Comparison of ENCODE assay signal across 30 cellular contexts in the genomic region with DNA sequence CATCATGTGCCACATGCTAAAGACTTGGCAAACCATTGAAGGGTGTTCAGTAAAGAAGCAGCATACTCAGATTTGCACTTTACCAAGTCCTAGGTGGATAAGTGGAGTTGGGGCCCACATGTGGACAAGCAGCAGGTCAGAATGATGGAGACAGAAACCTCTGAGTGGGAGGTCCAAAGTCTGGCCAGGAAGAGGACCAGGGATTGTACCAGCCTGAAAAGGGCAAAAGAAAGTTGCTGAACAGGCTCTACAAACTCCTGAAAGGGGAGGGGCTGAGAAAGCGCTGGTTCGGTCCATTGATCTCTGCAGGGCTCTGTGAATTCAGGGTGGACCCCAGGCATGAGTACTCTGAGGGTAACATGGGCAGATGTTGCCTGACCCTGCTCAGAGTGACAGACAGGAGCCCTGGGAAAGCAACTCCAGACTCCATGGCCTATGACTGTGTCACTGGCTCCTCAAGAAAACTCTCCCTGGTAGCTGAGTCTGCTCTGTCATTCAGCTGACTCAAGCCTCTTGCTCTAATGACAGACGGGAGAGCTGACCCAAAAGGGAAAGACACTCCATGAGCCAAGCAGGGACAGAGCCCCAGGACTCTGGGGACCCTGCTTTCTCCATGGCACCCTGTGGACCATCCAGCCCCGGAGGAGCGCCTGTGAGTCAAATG.
DNase-seq lines count a peak whose midpoint lies in the region; ATAC-seq, FAIRE-seq and TF ChIP-seq lines count a peak whose summit lies in the region.
"Had no signal": no experiment of that assay in that cellular context is flagged by ENCODE, and none has a peak within 500 bp of the region (broad histone marks: within the 10 kb centered on the region; RNA-seq: fewer than 3 reads in every experiment).

No MANE protein-coding gene starts in this region.

- ATAC-seq in K562, result peak; percentile 25; the same call in 1 of the 3 replicates
- ATAC-seq: activated CD4-positive, CD25-positive, alpha-beta regulatory T cell treated with anti-CD3 and anti-CD28 coated beads, Interleukin-2, amount 50 U/mL, for 24 hours; PC-3; SK-N-SH treated with all-trans-retinoic acid at 6 μM for 48 hours had no signal

- peaks cover 9% of the 10 kb centered on the region for H3K4me1 Mint-ChIP-seq in MCF 10A (ENCODE audit: insufficient read depth, unreplicated experiment)

- no peak overlapping the region for H3K27ac ChIP-seq in mammary epithelial cell (ENCODE audit: insufficient read depth, low read depth, low read length)
- no peak overlapping the region for H3K27ac ChIP-seq in K562 (ENCODE audit: extremely low read depth, low read depth, low read length)
- no peak overlapping the region for H3K27ac ChIP-seq in thyroid gland
- no peak overlapping the region for H3K27ac ChIP-seq in A673 (ENCODE audit: low read depth, low read length, poor library complexity, severe bottlenecking)
- H3K27ac ChIP-seq: suprapubic skin had no signal

- BruUV-seq in mammary epithelial cell (replicated peaks; lab: Mats Ljungman, UMichigan) (no TSS peak), MCF 10A (replicated peaks; lab: Mats Ljungman, UMichigan) (no TSS peak), K562 (replicated peaks; lab: Mats Ljungman, UMichigan) (no TSS peak), A673 (replicated peaks; lab: Mats Ljungman, UMichigan) (no TSS peak)

- H3K9ac ChIP-seq in mammary epithelial cell (ENCODE audit: insufficient read depth, low read length) (no peak overlapping the region), K562 (ENCODE audit: insufficient read depth in 1 of 2, low read depth in 2 of 2, low read length in 2 of 2) (no peak overlapping the region)

- H3K27me3 Mint-ChIP-seq in MCF 10A (ENCODE audit: insufficient read depth, unreplicated experiment), result no peaks in the 10 kb centered on the region
- H3K27me3 Mint-ChIP-seq: brain; CD4-positive, alpha-beta T cell had no signal

- no peaks in the 10 kb centered on the region for H3K27me3 ChIP-seq in mammary epithelial cell (ENCODE audit: insufficient read depth, low read length)
- H3K27me3 ChIP-seq in K562 (ENCODE audit: control insufficient read depth in 2 of 2, insufficient read depth in 2 of 2, low read length in 2 of 2), result no peaks in the 10 kb centered on the region
- no peaks in the 10 kb centered on the region for H3K27me3 ChIP-seq in thyroid gland
- H3K27me3 ChIP-seq in A673 (replicated peaks; ENCODE audit: insufficient read depth, low read depth, low read length, poor library complexity), result no peaks in the 10 kb centered on the region

- H3K36me3 Mint-ChIP-seq in MCF 10A (ENCODE audit: insufficient read depth, unreplicated experiment), result no peaks in the 10 kb centered on the region
- H3K36me3 Mint-ChIP-seq: brain had no signal

- WGBS in mammary epithelial cell (ENCODE audit: low coverage, missing lambda C conversion rate), result 80% methylated on average over 3 of the region's 5 CpGs
- WGBS in K562 (ENCODE audit: insufficient coverage, low coverage, missing lambda C conversion rate), result 66% methylated on average over 5 of the region's 5 CpGs
- 60 to 69% methylated on average over 4 to 5 of the region's 5 CpGs for WGBS in thyroid gland, 2 donors

- intact Hi-C loops in mammary epithelial cell (cut with micrococcal nuclease), result no loop called here
- intact Hi-C loops in MCF 10A (cut with micrococcal nuclease), result no loop called here
- intact Hi-C loops in K562 (cut with micrococcal nuclease), result no loop called here
- intact Hi-C loops in thyroid gland (cut with DNase I), result no loop called here
- intact Hi-C loops in A673 (cut with micrococcal nuclease; ENCODE audit: unreplicated experiment), result no loop called here

- in situ Hi-C loops in mammary epithelial cell (cut with MboI; ENCODE audit: low sequenced_read_pairs in 2 of 2), result no loop called here
- in situ Hi-C loops in K562 (cut with MboI), result no loop called here

- dilution Hi-C loops in mammary epithelial cell (cut with HindIII; ENCODE audit: low sequenced_read_pairs), result no loop called here

- H3K9me1 ChIP-seq in K562 (ENCODE audit: control insufficient read depth, insufficient read depth, low read length), result no peaks in the 10 kb centered on the region

- TF ChIP-seq POLR2A in K562 (conservative IDR thresholded peaks at IDR 0.05) (no peak), thyroid gland (IDR thresholded peaks at IDR 0.05) (no peak)

- H3K4me3 ChIP-seq in mammary epithelial cell (replicated peaks in 1 of 3; ENCODE audit: insufficient read depth in 1 of 3, low read depth in 2 of 3, low read length in 3 of 3), result no peak overlapping the region
- H3K4me3 ChIP-seq in K562, result no peak overlapping the region
- no peak overlapping the region for H3K4me3 ChIP-seq in thyroid gland (replicated peaks in 1 of 3)
- no peak overlapping the region for H3K4me3 ChIP-seq in A673 (ENCODE audit: low read depth, low read length, poor library complexity, severe bottlenecking)
- H3K4me3 ChIP-seq: suprapubic skin had no signal

- DNase-seq in mammary epithelial cell (peak; percentile 3), MCF 10A (ENCODE audit: unreplicated experiment) (no peak), K562 (ENCODE audit: extremely low read depth in 1 of 4, low spot score in 3 of 4) (no peak), mucosa of gallbladder (ENCODE audit: low spot score) (peak; percentile 46), thyroid gland (peak; percentile 42 to 46), A673 (ENCODE audit: low spot score) (no peak), anterior cingulate cortex (lab: John Stamatoyannopoulos, UW) (no peak)
- no peak for DNase-seq in activated CD8-positive, alpha-beta memory T cell treated with anti-CD3 and anti-CD28 coated beads, Interleukin-2, amount 50 U/mL, for 48 hours
- DNase-seq: activated CD4-positive, alpha-beta T cell treated with anti-CD3 and anti-CD28 coated beads, Interleukin-2, amount 50 U/mL, for 48 hours; activated CD8-positive, alpha-beta memory T cell treated with anti-CD3 and anti-CD28 coated beads, Interleukin-2, amount 50 U/mL, for 4 hours; activated naive CD4-positive, alpha-beta T cell treated with anti-CD3 and anti-CD28 coated beads for 36 hours; CD4-positive, alpha-beta T cell; hypothalamus; NCI-H1436 treated with DMSO at 0.1 percent for 48 hours; NCI-H2081 treated with DMSO at 0.1 percent for 48 hours; NCI-H2227 treated with DMSO at 0.1 percent for 48 hours; NCI-H526; NK-92 treated with Interleukin-12 subunit alpha and Interleukin-12 subunit beta, amount 100 ng/mL, for 24 hours; PC-3; Right ventricle myocardium superior; stimulated activated naive CD4-positive, alpha-beta T cell had no signal

- H3K36me3 ChIP-seq in mammary epithelial cell (ENCODE audit: insufficient read depth, low read length) (no peaks in the 10 kb centered on the region), K562 (ENCODE audit: control insufficient read depth, insufficient read depth, low read length) (no peaks in the 10 kb centered on the region), thyroid gland (no peaks in the 10 kb centered on the region), A673 (ENCODE audit: insufficient read depth, low read length, poor library complexity, severe bottlenecking) (no peaks in the 10 kb centered on the region)
- H3K36me3 ChIP-seq: suprapubic skin had no signal

- H3K4me3 Mint-ChIP-seq in MCF 10A (ENCODE audit: unreplicated experiment), result no peak overlapping the region
- H3K4me3 Mint-ChIP-seq: activated naive CD4-positive, alpha-beta T cell treated with anti-CD3 and anti-CD28 coated beads for 36 hours; activated T-helper 1 cell treated with anti-CD3 and anti-CD28 coated beads, Interleukin-12 subunit alpha, Interleukin-12 subunit beta, Interleukin-2, Interleukin-4 antibody, amounts not matched to agents 30 ng/mL and 10 ng/mL and 1 ng/mL, durations not matched to agents 14 hours and 24 hours and 36 hours; brain; CD4-positive, alpha-beta T cell; T-helper 1 cell treated with Interleukin-12 subunit alpha and Interleukin-12 subunit beta and Interleukin-4 antibody, amounts not matched to agents 30 μg/mL and 1 μg/mL, for 36 hours had no signal

- no peak overlapping the region for H2AFZ ChIP-seq in mammary epithelial cell (ENCODE audit: low read depth, low read length)
- H2AFZ ChIP-seq in K562 (ENCODE audit: low read depth, low read length), result no peak overlapping the region

- H3K9me3 ChIP-seq in mammary epithelial cell (replicated peaks; ENCODE audit: insufficient read depth, low read length) (no peaks in the 10 kb centered on the region), K562 (replicated peaks; ENCODE audit: control insufficient read depth, insufficient read depth, low read depth, low read length) (no peaks in the 10 kb centered on the region), thyroid gland (no peaks in the 10 kb centered on the region), A673 (ENCODE audit: low read depth, low read length, poor library complexity, severe bottlenecking) (no peaks in the 10 kb centered on the region)
- H3K9me3 ChIP-seq: suprapubic skin had no signal

- H3K27ac Mint-ChIP-seq in MCF 10A (ENCODE audit: low read depth, unreplicated experiment), result no peak overlapping the region
- H3K27ac Mint-ChIP-seq: activated naive CD4-positive, alpha-beta T cell treated with anti-CD3 and anti-CD28 coated beads for 36 hours; activated T-helper 1 cell treated with anti-CD3 and anti-CD28 coated beads, Interleukin-12 subunit alpha, Interleukin-12 subunit beta, Interleukin-2, Interleukin-4 antibody, amounts not matched to agents 30 ng/mL and 10 ng/mL and 1 ng/mL, durations not matched to agents 14 hours and 24 hours and 36 hours; brain; CD4-positive, alpha-beta T cell; T-helper 1 cell treated with Interleukin-12 subunit alpha and Interleukin-12 subunit beta and Interleukin-4 antibody, amounts not matched to agents 30 μg/mL and 1 μg/mL, for 36 hours had no signal

- no peaks in the 10 kb centered on the region for H3K9me3 Mint-ChIP-seq in MCF 10A (ENCODE audit: unreplicated experiment)
- H3K9me3 Mint-ChIP-seq: activated naive CD4-positive, alpha-beta T cell treated with anti-CD3 and anti-CD28 coated beads for 36 hours; activated T-helper 1 cell treated with anti-CD3 and anti-CD28 coated beads, Interleukin-12 subunit alpha, Interleukin-12 subunit beta, Interleukin-2, Interleukin-4 antibody, amounts not matched to agents 30 ng/mL and 10 ng/mL and 1 ng/mL, durations not matched to agents 14 hours and 24 hours and 36 hours; T-helper 1 cell treated with Interleukin-12 subunit alpha and Interleukin-12 subunit beta and Interleukin-4 antibody, amounts not matched to agents 30 μg/mL and 1 μg/mL, for 36 hours had no signal

- TF ChIP-seq CTCF in mammary epithelial cell (conservative IDR thresholded peaks at IDR 0.05 in 1 of 2, IDR thresholded peaks at IDR 0.05 in 1 of 2; ENCODE audit: extremely low read depth in 1 of 2, insufficient read depth in 1 of 2, low read depth in 1 of 2, low read length in 2 of 2), result no peak
- TF ChIP-seq CTCF in MCF 10A (IDR thresholded peaks at IDR 0.05; ENCODE audit: unreplicated experiment), result no peak
- no peak for TF ChIP-seq CTCF in K562 (IDR thresholded peaks at IDR 0.05 in 2 of 3, conservative IDR thresholded peaks at IDR 0.05 in 1 of 3; ENCODE audit: insufficient read depth in 2 of 3, low read depth in 1 of 3, low read length in 3 of 3)
- TF ChIP-seq CTCF in thyroid gland (IDR thresholded peaks at IDR 0.05), result no peak
- TF ChIP-seq CTCF in A673 (conservative IDR thresholded peaks at IDR 0.05; ENCODE audit: low read depth, low read length), result no peak

- no peak overlapping the region for H3K4me2 ChIP-seq in mammary epithelial cell (ENCODE audit: insufficient read depth, low read depth, low read length)
- no peak overlapping the region for H3K4me2 ChIP-seq in K562 (ENCODE audit: insufficient read depth, low read length)

- POLR2A ChIA-PET in MCF 10A (lab: Yijun Ruan, JAX), result no interaction called here
- POLR2A ChIA-PET in K562 (lab: Yijun Ruan, JAX), result interaction anchor here (0.6 to 1.0 kb wide), 2 partner anchors 10 to 1959 kb away, joined by 3 read pairs; no protein-coding TSS in a partner anchor
- POLR2A ChIA-PET in A673 (lab: Charles Lee; ENCODE audit: low non-redundant PET), result no interaction called here

- H4K20me1 ChIP-seq in mammary epithelial cell (ENCODE audit: insufficient read depth, low read length) (no peaks in the 10 kb centered on the region), K562 (replicated peaks; ENCODE audit: control insufficient read depth, insufficient read depth, low read length) (no peaks in the 10 kb centered on the region)

- CTCF ChIA-PET in mammary epithelial cell (lab: Charles Lee; ENCODE audit: low non-redundant PET) (no interaction called here), MCF 10A (lab: Yijun Ruan, JAX) (interaction anchor here (0.7 kb wide), 1 partner anchor 121 kb away, joined by 4 read pairs; no protein-coding TSS in a partner anchor), K562 (lab: Yijun Ruan, JAX; ENCODE audit: low intra/inter-chr PET ratio) (no interaction called here), A673 (lab: Charles Lee) (interaction anchor here (0.6 kb wide), 1 partner anchor 296 kb away, joined by 4 read pairs; no protein-coding TSS in a partner anchor)

- no peaks in the 10 kb centered on the region for H3K79me2 ChIP-seq in mammary epithelial cell (ENCODE audit: insufficient read depth, low read length)
- H3K79me2 ChIP-seq in K562 (ENCODE audit: control insufficient read depth, insufficient read depth, low read length), result no peaks in the 10 kb centered on the region

- no peak for TF ChIP-seq RAD21 in K562 (CRISPR knock-in tag; conservative IDR thresholded peaks at IDR 0.05 in 1 of 2, IDR thresholded peaks at IDR 0.05 in 1 of 2)

- no peak for TF ChIP-seq EP300 in K562 (IDR thresholded peaks at IDR 0.05; ENCODE audit: low read length)

- FAIRE-seq in K562 (lab: Jason Lieb, UNC), result no peak
- FAIRE-seq: A204.1, D721Med, H1 had no signal

- H3K4me1 ChIP-seq in mammary epithelial cell (ENCODE audit: insufficient read depth, low read length) (peaks cover 6% of the 10 kb centered on the region), K562 (replicated peaks in 1 of 2; ENCODE audit: control insufficient read depth in 2 of 2, insufficient read depth in 2 of 2, low read length in 2 of 2) (peaks cover 0 to 8% of the 10 kb centered on the region in 2 experiments; a peak in 2 of 5 replicates), thyroid gland (no peaks in the 10 kb centered on the region), A673 (ENCODE audit: insufficient read depth, low read length, poor library complexity, severe bottlenecking) (no peaks in the 10 kb centered on the region)
- H3K4me1 ChIP-seq: suprapubic skin had no signal

Comparison
In these comparisons a context has a peak if more than half of its experiments do, and no peak if none do; other contexts are left out.
1. DNase-seq: peak in mammary epithelial cell (single experiment), mucosa of gallbladder (single experiment) and thyroid gland (2 of 2); none in MCF 10A (single experiment), K562 (0 of 4), A673 (single experiment), activated CD8-positive, alpha-beta memory T cell treated with anti-CD3 and anti-CD28 coated beads, Interleukin-2, amount 50 U/mL, for 48 hours (single experiment) and anterior cingulate cortex (0 of 58).
2. CTCF ChIA-PET loops: an anchor here in MCF 10A (0.7 kb wide) and A673 (0.6 kb wide); none called in mammary epithelial cell and K562.